8 cellular contexts compared by ENCODE assay signal in the genomic region with DNA sequence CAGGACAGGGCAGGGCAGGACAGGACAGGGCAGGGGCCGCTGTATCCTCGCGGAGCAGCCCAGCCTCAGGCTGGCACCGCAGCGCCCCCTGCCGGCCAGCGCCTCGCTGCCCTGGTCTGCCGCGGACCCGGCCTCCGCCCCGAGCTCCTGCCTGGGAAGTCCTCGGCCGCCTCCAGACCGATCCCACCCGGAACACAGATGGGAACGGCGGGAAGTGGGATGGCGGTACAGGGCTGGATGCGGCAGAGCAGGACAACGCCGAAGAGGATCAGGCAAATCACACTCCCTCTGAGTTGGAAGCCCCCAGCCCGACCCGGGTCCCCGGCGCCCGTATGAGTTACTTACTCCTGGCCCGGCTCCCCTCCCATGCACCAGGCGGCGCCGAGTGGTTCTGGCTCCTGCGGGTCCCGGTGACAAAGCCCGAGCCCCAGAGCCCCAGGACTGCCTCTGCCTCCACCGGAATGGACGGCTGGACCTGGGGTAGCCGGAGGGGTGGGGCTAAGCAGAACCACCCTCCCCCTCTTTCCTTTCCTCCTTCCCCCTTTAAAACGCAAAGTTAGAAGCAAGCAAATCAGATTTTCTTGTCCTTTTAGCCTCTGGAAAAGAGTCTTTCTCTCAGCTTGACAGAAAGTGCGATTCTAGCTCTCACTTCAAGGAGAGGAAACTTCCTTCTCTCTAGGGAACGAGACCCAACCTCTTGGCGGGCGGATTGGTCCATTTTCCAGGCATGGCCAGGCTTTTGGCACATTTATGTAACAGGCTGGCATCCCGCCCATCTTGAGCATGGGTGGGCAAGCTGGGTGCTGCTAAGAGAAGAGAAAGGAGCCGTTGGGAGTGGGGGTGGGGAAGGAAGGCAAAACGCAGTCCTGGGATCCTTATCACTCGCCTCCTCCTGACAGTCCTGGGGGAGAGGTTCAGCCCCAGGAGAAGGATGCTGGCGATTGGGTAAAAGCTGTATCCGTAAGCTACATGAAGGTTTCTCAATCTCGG. TPM values are rescaled to one million over a fixed set of nuclear protein-coding genes. Genes with fewer than 3 reads are reported as not detected.
DNase-seq lines count a peak whose midpoint lies in the region; ATAC-seq and TF ChIP-seq lines count a peak whose summit lies in the region.

A gene with protein sequence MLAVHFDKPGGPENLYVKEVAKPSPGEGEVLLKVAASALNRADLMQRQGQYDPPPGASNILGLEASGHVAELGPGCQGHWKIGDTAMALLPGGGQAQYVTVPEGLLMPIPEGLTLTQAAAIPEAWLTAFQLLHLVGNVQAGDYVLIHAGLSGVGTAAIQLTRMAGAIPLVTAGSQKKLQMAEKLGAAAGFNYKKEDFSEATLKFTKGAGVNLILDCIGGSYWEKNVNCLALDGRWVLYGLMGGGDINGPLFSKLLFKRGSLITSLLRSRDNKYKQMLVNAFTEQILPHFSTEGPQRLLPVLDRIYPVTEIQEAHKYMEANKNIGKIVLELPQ (minus strand): TSS at position 449 of the 990 bp plus-strand sequence. CDS start 508 bp downstream, outside the sequence.

- peak within 1 kb of the TSS; percentile 83 for H2AFZ ChIP-seq in GM23338
- peak within 1 kb of the TSS; percentile 94 for H2AFZ ChIP-seq in neuronal stem cell (ENCODE audit: low read length)

- H3K79me2 ChIP-seq in GM23338 (replicated peaks; ENCODE audit: insufficient read depth), result peaks cover 4% of the 10 kb centered on the region

- peak within 1 kb of the TSS; percentile 60 for H3K23ac ChIP-seq in neuronal stem cell (ENCODE audit: low read depth, low read length, poor library complexity)

- H2BK15ac ChIP-seq in neuronal stem cell (ENCODE audit: low read length), result peak within 1 kb of the TSS; percentile 84

- peak within 1 kb of the TSS; percentile 96 for H3K27ac ChIP-seq in GM23338 (ENCODE audit: low read depth)
- peak within 1 kb of the TSS; percentile 93 for H3K27ac ChIP-seq in RWPE2 (ENCODE audit: poor library complexity, severe bottlenecking)
- peak within 1 kb of the TSS; percentile 98 for H3K27ac ChIP-seq in neuronal stem cell (replicated peaks; ENCODE audit: low read length)
- peak within 1 kb of the TSS; percentile 95 for H3K27ac ChIP-seq in subcutaneous abdominal adipose tissue (ENCODE audit: low read depth, low read length)

- H3K4ac ChIP-seq in neuronal stem cell (ENCODE audit: low read length), result no peak within 1 kb of the TSS

- H3K9me3 ChIP-seq in ES-I3 (ENCODE audit: control insufficient read depth, insufficient read depth, low read length) (no peaks in the 10 kb centered on the region), RWPE2 (ENCODE audit: severe bottlenecking) (no peaks in the 10 kb centered on the region), neuronal stem cell (replicated peaks in 1 of 2; ENCODE audit: control insufficient read depth in 2 of 2, insufficient read depth in 1 of 2, low read depth in 1 of 2, low read length in 2 of 2) (no peaks in the 10 kb centered on the region), subcutaneous abdominal adipose tissue (ENCODE audit: control insufficient read depth in 5 of 5, low read length in 5 of 5) (no peaks in the 10 kb centered on the region)

- H3K36me3 ChIP-seq in ES-I3 (ENCODE audit: insufficient read depth, low read length), result peaks cover 8% of the 10 kb centered on the region
- peaks cover 12% of the 10 kb centered on the region for H3K36me3 ChIP-seq in GM23338 (ENCODE audit: insufficient read depth)
- peaks cover 20% of the 10 kb centered on the region for H3K36me3 ChIP-seq in RWPE2 (ENCODE audit: low read depth)
- peaks cover 15 to 28% of the 10 kb centered on the region in 2 donors for H3K36me3 ChIP-seq in neuronal stem cell (replicated peaks in 1 of 2; ENCODE audit: control insufficient read depth in 2 of 2, insufficient read depth in 2 of 2, low read length in 2 of 2)
- peaks cover 0 to 41% (median 25%) of the 10 kb centered on the region in 5 donors for H3K36me3 ChIP-seq in subcutaneous abdominal adipose tissue (ENCODE audit: control insufficient read depth in 5 of 5, insufficient read depth in 5 of 5, low read length in 5 of 5)

- no peaks in the 10 kb centered on the region for H3K9me2 ChIP-seq in GM23338 (ENCODE audit: insufficient read depth)

- H2BK5ac ChIP-seq in neuronal stem cell (ENCODE audit: low read length), result peak within 1 kb of the TSS; percentile 94

- H2BK120ac ChIP-seq in neuronal stem cell (ENCODE audit: low read depth, low read length), result no peak within 1 kb of the TSS

- H3K4me1 Mint-ChIP-seq in GM23338, result peaks cover 19% of the 10 kb centered on the region

- H3K27me3 ChIP-seq in GM23338 (ENCODE audit: insufficient read depth), result no peaks in the 10 kb centered on the region
- no peaks in the 10 kb centered on the region for H3K27me3 ChIP-seq in RWPE2 (ENCODE audit: insufficient read depth, poor library complexity, severe bottlenecking)
- no peaks in the 10 kb centered on the region for H3K27me3 ChIP-seq in neuronal stem cell (ENCODE audit: control insufficient read depth in 3 of 3, insufficient read depth in 3 of 3, low read depth in 1 of 3, low read length in 3 of 3)
- no peaks in the 10 kb centered on the region for H3K27me3 ChIP-seq in subcutaneous abdominal adipose tissue (ENCODE audit: control insufficient read depth in 5 of 5, insufficient read depth in 4 of 5, low read length in 5 of 5)

- peak; percentile 96 for DNase-seq in GM23338 (ENCODE audit: low spot score)
- DNase-seq in Kasumi-1 (lab: John Stamatoyannopoulos, UW), result peak; percentile 79 to 81
- peak; percentile 90 for DNase-seq in RWPE2 (ENCODE audit: low spot score)
- peak; percentile 47 to 80 (median 68) for DNase-seq in activated naive CD4-positive, alpha-beta T cell (lab: John Stamatoyannopoulos, UW)
- peak; percentile 88 for DNase-seq in foreskin melanocyte
- peak; percentile 94 for DNase-seq in neuronal stem cell (ENCODE audit: low spot score)

- H2BK12ac ChIP-seq in neuronal stem cell (ENCODE audit: low read length), result peak within 1 kb of the TSS; percentile 69

- H3K4me3 Mint-ChIP-seq in GM23338, result peak within 1 kb of the TSS; percentile 86

- H3K9ac ChIP-seq in ES-I3 (ENCODE audit: low read depth, low read length), result peak within 1 kb of the TSS; percentile 54
- peak within 1 kb of the TSS; percentile 92 for H3K9ac ChIP-seq in neuronal stem cell (ENCODE audit: low read depth, low read length, poor library complexity)
- peak within 1 kb of the TSS; percentile 68 to 89 (median 84) for H3K9ac ChIP-seq in subcutaneous abdominal adipose tissue (ENCODE audit: low read length in 5 of 5)

- H3K4me1 ChIP-seq in ES-I3 (ENCODE audit: insufficient read depth, low read length) (no peaks in the 10 kb centered on the region), GM23338 (ENCODE audit: insufficient read depth) (peaks cover 11% of the 10 kb centered on the region), RWPE2 (ENCODE audit: insufficient read depth, poor library complexity, severe bottlenecking) (peaks cover 10% of the 10 kb centered on the region), neuronal stem cell (ENCODE audit: control insufficient read depth in 2 of 2, insufficient read depth in 1 of 2, low read depth in 1 of 2, low read length in 2 of 2) (peaks cover 0 to 8% of the 10 kb centered on the region in 2 donors), subcutaneous abdominal adipose tissue (ENCODE audit: control insufficient read depth in 5 of 5, insufficient read depth in 5 of 5, low read length in 5 of 5) (peaks cover 7 to 28% (median 20%) of the 10 kb centered on the region in 5 donors)

- H3F3A ChIP-seq in GM23338 (replicated peaks; ENCODE audit: low read depth), result peaks cover 12% of the 10 kb centered on the region; the same call in 1 of the 2 replicates

- WGBS in neuronal stem cell (ENCODE audit: extremely low coverage in 2 of 2, insufficient read length in 2 of 2, insufficient replicate concordance in 1 of 2), 2 donors, result no CpG with 5 or more reads among the region's 50 CpGs

- H3K27me3 Mint-ChIP-seq in GM23338 (ENCODE audit: insufficient read depth, low read depth, poor library complexity), result peaks cover 10% of the 10 kb centered on the region

- H3K4me2 ChIP-seq in GM23338 (peak within 1 kb of the TSS; percentile 74), neuronal stem cell (ENCODE audit: insufficient read depth, low read length, poor library complexity, severe bottlenecking) (peak within 1 kb of the TSS; percentile 98)

- peak within 1 kb of the TSS; percentile 87 for H4K8ac ChIP-seq in neuronal stem cell (ENCODE audit: low read depth, low read length)

- H4K20me1 ChIP-seq in GM23338 (replicated peaks; ENCODE audit: insufficient read depth), result no peaks in the 10 kb centered on the region

- H3K9me3 Mint-ChIP-seq in GM23338, result no peaks in the 10 kb centered on the region

- peaks cover 40% of the 10 kb centered on the region for H3K36me3 Mint-ChIP-seq in GM23338 (ENCODE audit: low read depth)

- peak; percentile 76 to 95 for TF ChIP-seq CTCF in GM23338 (conservative IDR thresholded peaks at IDR 0.05; ENCODE audit: low read depth in 2 of 2)
- peak; percentile 98 for TF ChIP-seq CTCF in RWPE2 (IDR thresholded peaks at IDR 0.05; ENCODE audit: poor library complexity, severe bottlenecking)

- peak within 1 kb of the TSS; percentile 16 for H4K91ac ChIP-seq in neuronal stem cell (ENCODE audit: low read depth, low read length, poor library complexity)

- H3K4me3 ChIP-seq in GM23338 (peak within 1 kb of the TSS; percentile 57), RWPE2 (ENCODE audit: severe bottlenecking) (peak within 1 kb of the TSS; percentile 51), neuronal stem cell (ENCODE audit: low read length in 2 of 2) (peak within 1 kb of the TSS; percentile 63 to 92), subcutaneous abdominal adipose tissue (ENCODE audit: low read depth in 1 of 5, low read length in 5 of 5) (peak within 1 kb of the TSS; percentile 75 to 87 (median 79))

- H3K27ac Mint-ChIP-seq in GM23338, result peak within 1 kb of the TSS; percentile 97

- H3K18ac ChIP-seq in neuronal stem cell (ENCODE audit: low read length), result peak within 1 kb of the TSS; percentile 99

- H3K14ac ChIP-seq in neuronal stem cell (ENCODE audit: low read length), result peak within 1 kb of the TSS; percentile 77

- ATAC-seq in GM23338 (peak; percentile 90), RWPE2 (ENCODE audit: low read depth) (peak; percentile 84)

- no peak within 1 kb of the TSS for H2AK5ac ChIP-seq in neuronal stem cell (ENCODE audit: low read depth, low read length)

- H3K79me1 ChIP-seq in neuronal stem cell (ENCODE audit: low read depth, low read length), result no peaks in the 10 kb centered on the region

RNA-seq across cellular contexts. Expression of the gene that starts here (rescaled TPM):
- 35.7 and 36.5 TPM in 2 replicates for total RNA-seq in GM23338 (2014; rRNA removed; shearing (Covaris generic))
- 24.2 and 27.8 TPM in 2 replicates for polyA plus RNA-seq in GM23338 (2016; fragmentation: Nextera tagmentation; extraction: Ambion mirVana)
- polyA plus RNA-seq in neuronal stem cell (2013, experiment 1 of 2), result 14.8 TPM
- 15.7 TPM for polyA plus RNA-seq in neuronal stem cell (2013, experiment 2 of 2)

Comparison
In these comparisons a context has a peak if more than half of its experiments do, and no peak if none do; other contexts are left out.
1. Peak in every context shown above with its lines: DNase-seq, ATAC-seq, H3K4me3 ChIP-seq and H3K27ac ChIP-seq.